25 cellular contexts compared by ENCODE assay signal in the genomic region with DNA sequence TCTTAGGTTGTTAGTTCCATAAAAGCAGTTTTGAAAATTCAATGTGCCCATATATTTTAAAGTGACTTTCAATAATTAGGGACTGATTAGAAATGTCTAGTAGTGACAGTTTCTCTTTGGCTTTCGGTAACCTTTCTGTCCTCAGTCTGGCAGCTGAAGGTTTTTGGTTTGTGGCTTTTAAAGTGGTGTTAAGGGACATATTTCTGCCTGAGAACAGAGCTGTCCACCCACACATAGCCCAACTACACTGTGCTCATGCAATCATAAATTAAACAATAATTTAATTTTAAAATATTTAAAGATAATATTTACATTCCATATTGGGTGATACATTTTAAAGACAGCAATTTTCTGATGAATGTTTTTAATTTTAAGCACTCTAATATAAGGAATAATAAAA.
A peak's percentile ranks its signal among the peaks of the same experiment; 100 is the strongest.
DNase-seq lines count a peak whose midpoint lies in the region; ATAC-seq, FAIRE-seq and TF ChIP-seq lines count a peak whose summit lies in the region.
"Had no signal": no experiment of that assay in that cellular context is flagged by ENCODE, and none has a peak within 500 bp of the region (broad histone marks: within the 10 kb centered on the region; RNA-seq: fewer than 3 reads in every experiment).

No MANE protein-coding gene starts in this region.

- no peak for FAIRE-seq in astrocyte (lab: Jason Lieb, UNC)
- FAIRE-seq: A549, GM12892, HepG2 had no signal

- WGBS in smooth muscle cell (ENCODE audit: low lambda C conversion rate): 26% methylated on average over 1 of the region's 1 CpG

- TF ChIP-seq CTCF in GM13976 (IDR thresholded peaks at IDR 0.05; ENCODE audit: borderline replicate concordance, control extremely low read depth, extremely low read depth, insufficient read depth, missing control alignments) (no peak), astrocyte (IDR thresholded peaks at IDR 0.05; ENCODE audit: insufficient read depth, low read depth, low read length) (no peak), smooth muscle cell (IDR thresholded peaks at IDR 0.05; ENCODE audit: borderline replicate concordance, insufficient read depth, poor library complexity, severe bottlenecking) (no peak), GM13977 (IDR thresholded peaks at IDR 0.05; ENCODE audit: extremely low read depth, insufficient read depth, missing control alignments) (no peak)

- peaks cover 6% of the 10 kb centered on the region for H3F3A ChIP-seq in smooth muscle cell (ENCODE audit: low read depth)

- in situ Hi-C loops in GM13976 (cut with MboI; ENCODE audit: low sequenced_read_pairs, unreplicated experiment): no loop called here
- in situ Hi-C loops in HAP-1 (cut with MboI; ENCODE audit: low sequenced_read_pairs): no loop called here
- in situ Hi-C loops in GM13977 (cut with MboI; ENCODE audit: low pct_unique_long_range_greater_than_20kb, low sequenced_read_pairs, unreplicated experiment): no loop called here

- no peak overlapping the region for H3K4me3 ChIP-seq in astrocyte (ENCODE audit: insufficient read depth, low read depth, low read length)
- H3K4me3 ChIP-seq in smooth muscle cell: no peak overlapping the region
- H3K4me3 ChIP-seq in HAP-1: no peak overlapping the region
- H3K4me3 ChIP-seq: A549, BLaER1, GM23248 had no signal

- DNase-seq in GM13976 (ENCODE audit: low spot score) (peak; percentile 20), astrocyte (ENCODE audit: low read depth) (peak; percentile 12), smooth muscle cell (lab: John Stamatoyannopoulos, UW; ENCODE audit: unreplicated experiment) (no peak), HAP-1 (ENCODE audit: low spot score in 2 of 2) (no peak), GM13977 (ENCODE audit: low spot score) (no peak)
- DNase-seq in activated effector memory CD4-positive, alpha-beta T cell treated with Interleukin-2 at 50 U/mL for 16 hours: no peak
- DNase-seq: CD4-positive, alpha-beta memory T cell; DMS153; GDM1; GM23248; KG1; NCI-H1417; NCI-H187; NCI-H2107; NCI-H510A; NCI-H774; PC-3; RPMI8226; SIG-M5 had no signal

- H3K9me3 ChIP-seq in astrocyte (ENCODE audit: insufficient read depth, low read depth, low read length) (no peaks in the 10 kb centered on the region), smooth muscle cell (replicated peaks; ENCODE audit: low read depth) (no peaks in the 10 kb centered on the region), HAP-1 (peaks cover 2% of the 10 kb centered on the region; the same call in 1 of the 2 replicates)
- H3K9me3 ChIP-seq: A549 had no signal

- no peaks in the 10 kb centered on the region for H3K27me3 Mint-ChIP-seq in astrocyte (ENCODE audit: low read depth, unreplicated experiment)
- H3K27me3 Mint-ChIP-seq: CD4-positive, alpha-beta memory T cell had no signal

- H3K36me3 Mint-ChIP-seq in astrocyte (ENCODE audit: low read depth, unreplicated experiment): peaks cover 3% of the 10 kb centered on the region
- H3K36me3 Mint-ChIP-seq: CD4-positive, alpha-beta memory T cell had no signal

- H3K27ac ChIP-seq in astrocyte (ENCODE audit: low read depth, low read length): no peak overlapping the region
- peak overlapping the region; percentile 88 for H3K27ac ChIP-seq in smooth muscle cell (ENCODE audit: low read depth)
- H3K27ac ChIP-seq: A549, BLaER1, GM23248 had no signal

- H3K9ac ChIP-seq in astrocyte (ENCODE audit: low read length) (no peak overlapping the region), smooth muscle cell (ENCODE audit: low read depth) (no peak overlapping the region)
- H3K9ac ChIP-seq: BLaER1, GM23248 had no signal

- H3K27me3 ChIP-seq in astrocyte (ENCODE audit: insufficient read depth, low read length): no peaks in the 10 kb centered on the region
- H3K27me3 ChIP-seq in smooth muscle cell (ENCODE audit: low read depth): no peaks in the 10 kb centered on the region
- H3K27me3 ChIP-seq in HAP-1 (ENCODE audit: low read depth): no peaks in the 10 kb centered on the region
- H3K27me3 ChIP-seq: BLaER1 had no signal

- H3K79me2 ChIP-seq in astrocyte (ENCODE audit: insufficient read depth, low read length): no peaks in the 10 kb centered on the region
- no peaks in the 10 kb centered on the region for H3K79me2 ChIP-seq in smooth muscle cell (ENCODE audit: low read depth)

- H3K9me3 Mint-ChIP-seq in astrocyte (ENCODE audit: unreplicated experiment): peaks cover 18% of the 10 kb centered on the region

- peaks cover 15% of the 10 kb centered on the region for H3K4me1 ChIP-seq in astrocyte (ENCODE audit: insufficient read depth, low read length)
- peaks cover 4% of the 10 kb centered on the region for H3K4me1 ChIP-seq in smooth muscle cell (ENCODE audit: low read depth)
- H3K4me1 ChIP-seq in HAP-1: no peaks in the 10 kb centered on the region
- H3K4me1 ChIP-seq: A549, BLaER1 had no signal

- H4K20me1 ChIP-seq in astrocyte (ENCODE audit: insufficient read depth, low read length) (no peaks in the 10 kb centered on the region), smooth muscle cell (ENCODE audit: low read depth) (no peaks in the 10 kb centered on the region)
- H4K20me1 ChIP-seq: BLaER1 had no signal

- H2AFZ ChIP-seq in astrocyte (ENCODE audit: low read depth, low read length) (no peak overlapping the region), smooth muscle cell (ENCODE audit: low read depth) (peak overlapping the region; percentile 67)
- H2AFZ ChIP-seq: GM23248 had no signal

- no peak overlapping the region for H3K4me3 Mint-ChIP-seq in astrocyte (ENCODE audit: unreplicated experiment)
- H3K4me3 Mint-ChIP-seq: CD4-positive, alpha-beta memory T cell had no signal

- peak overlapping the region; percentile 79 for H3K27ac Mint-ChIP-seq in astrocyte (ENCODE audit: unreplicated experiment)
- H3K27ac Mint-ChIP-seq: CD4-positive, alpha-beta memory T cell had no signal

- no peak overlapping the region for H3K4me2 ChIP-seq in astrocyte (ENCODE audit: low read length)
- peak overlapping the region; percentile 50 for H3K4me2 ChIP-seq in smooth muscle cell
- H3K4me2 ChIP-seq: A549, BLaER1 had no signal

- H3K4me1 Mint-ChIP-seq in astrocyte (ENCODE audit: low read depth, unreplicated experiment): peaks cover 33% of the 10 kb centered on the region
- H3K4me1 Mint-ChIP-seq: CD4-positive, alpha-beta memory T cell had no signal

- ATAC-seq in HG03432 (IDR thresholded peaks at IDR 0.05; ENCODE audit: unreplicated experiment): peak; percentile 84
- ATAC-seq: A549, HCT116, HepG2, PC-3 had no signal

- H3K36me3 ChIP-seq in astrocyte (ENCODE audit: insufficient read depth, low read length): no peaks in the 10 kb centered on the region
- H3K36me3 ChIP-seq in smooth muscle cell (ENCODE audit: low read depth): no peaks in the 10 kb centered on the region
- H3K36me3 ChIP-seq in HAP-1 (replicated peaks): no peaks in the 10 kb centered on the region
- H3K36me3 ChIP-seq: BLaER1 had no signal

Comparison
In these comparisons a context has a peak if more than half of its experiments do, and no peak if none do; other contexts are left out.
1. DNase-seq: peak in GM13976 (single experiment) and astrocyte (single experiment); none in smooth muscle cell (single experiment), HAP-1 (0 of 2), activated effector memory CD4-positive, alpha-beta T cell treated with Interleukin-2 at 50 U/mL for 16 hours (single experiment) and GM13977 (single experiment).